21 cellular contexts compared by ENCODE assay signal in genomic region chr2:194842871-194843270, GRCh38.
DNase-seq lines count a peak whose midpoint lies in the region; TF ChIP-seq lines count a peak whose summit lies in the region.
"Had no signal": no experiment of that assay in that cellular context is flagged by ENCODE, and none has a peak within 500 bp of the region (broad histone marks: within the 10 kb centered on the region; RNA-seq: fewer than 3 reads in every experiment).

No MANE protein-coding gene starts in this region.

- no peak overlapping the region for H3K23ac ChIP-seq in H9 (ENCODE audit: insufficient read length, low read depth, low read length)

- H3K27ac Mint-ChIP-seq in H9, result no peak overlapping the region; a peak in 1 of 7 replicates
- no peak overlapping the region for H3K27ac Mint-ChIP-seq in chondrocyte (ENCODE audit: unreplicated experiment)
- H3K27ac Mint-ChIP-seq in neural progenitor cell, result no peak overlapping the region
- H3K27ac Mint-ChIP-seq: CD8-positive, alpha-beta T cell; IgD-negative memory B cell had no signal

- H3K36me3 Mint-ChIP-seq in H9 (ENCODE audit: insufficient read depth in 1 of 3, low read depth in 3 of 3) (no peaks in the 10 kb centered on the region), chondrocyte (ENCODE audit: low read depth) (no peaks in the 10 kb centered on the region), neural progenitor cell (no peaks in the 10 kb centered on the region)
- H3K36me3 Mint-ChIP-seq: CD8-positive, alpha-beta T cell; IgD-negative memory B cell had no signal

- H3T11ph ChIP-seq in H9 (ENCODE audit: low read length), result no peak overlapping the region

- H2BK12ac ChIP-seq in H9 (ENCODE audit: insufficient read length, low read depth, low read length), result peak overlapping the region; percentile 74

- H3K27ac ChIP-seq in H9 (ENCODE audit: insufficient read length, low read depth, low read length), result no peak overlapping the region
- H3K27ac ChIP-seq in neural progenitor cell, result no peak overlapping the region
- no peak overlapping the region for H3K27ac ChIP-seq in thyroid gland
- H3K27ac ChIP-seq in esophagus squamous epithelium, result no peak overlapping the region
- H3K27ac ChIP-seq: GM23248, Peyer's patch had no signal

- no peaks in the 10 kb centered on the region for H3K79me1 ChIP-seq in H9 (ENCODE audit: insufficient read depth, low read depth, low read length, poor library complexity, severe bottlenecking)

- H2BK15ac ChIP-seq in H9 (ENCODE audit: low read depth, low read length), result no peak overlapping the region

- H3K9me3 ChIP-seq in H9 (ENCODE audit: control insufficient read depth, low read depth, low read length) (no peaks in the 10 kb centered on the region), neural progenitor cell (ENCODE audit: low read depth) (no peaks in the 10 kb centered on the region), thyroid gland (no peaks in the 10 kb centered on the region), esophagus squamous epithelium (peaks cover 0 to 8% (median 0%) of the 10 kb centered on the region in 3 donors)
- H3K9me3 ChIP-seq: Peyer's patch had no signal

- no peak overlapping the region for H3K18ac ChIP-seq in H9 (ENCODE audit: insufficient read length, low read depth, low read length)

- H3K36me3 ChIP-seq in neural progenitor cell (no peaks in the 10 kb centered on the region), thyroid gland (no peaks in the 10 kb centered on the region), esophagus squamous epithelium (no peaks in the 10 kb centered on the region)
- H3K36me3 ChIP-seq: Peyer's patch had no signal

- H3K4me3 ChIP-seq in neural progenitor cell, result no peak overlapping the region
- no peak overlapping the region for H3K4me3 ChIP-seq in thyroid gland (replicated peaks in 1 of 3)
- H3K4me3 ChIP-seq in esophagus squamous epithelium, result no peak overlapping the region
- H3K4me3 ChIP-seq: GM23248, Peyer's patch had no signal

- no CpG with 5 or more reads among the region's 8 CpGs for WGBS in H9 (ENCODE audit: extremely low coverage, insufficient read length, low lambda C conversion rate)
- WGBS in thyroid gland, 2 donors, result 81 to 83% methylated on average over 6 to 8 of the region's 8 CpGs
- WGBS in esophagus squamous epithelium, 2 donors, result 52 to 82% methylated on average over 3 to 5 of the region's 8 CpGs

- H3K9ac ChIP-seq in H9 (ENCODE audit: extremely low read depth, insufficient read length, low read length), result no peak overlapping the region
- H3K9ac ChIP-seq in neural progenitor cell, result no peak overlapping the region
- H3K9ac ChIP-seq: GM23248 had no signal

- intact Hi-C loops in thyroid gland (cut with DNase I), result no loop called here
- intact Hi-C loops in esophagus squamous epithelium (cut with DNase I), result no loop called here

- no peak overlapping the region for H2BK5ac ChIP-seq in H9 (ENCODE audit: insufficient read length, low read length)

- H3K4me3 Mint-ChIP-seq in H9 (no peak overlapping the region), chondrocyte (ENCODE audit: unreplicated experiment) (no peak overlapping the region), neural progenitor cell (no peak overlapping the region)
- H3K4me3 Mint-ChIP-seq: CD8-positive, alpha-beta T cell; IgD-negative memory B cell had no signal

- H3K27me3 ChIP-seq in H9 (ENCODE audit: insufficient read depth, low read length) (no peaks in the 10 kb centered on the region), neural progenitor cell (no peaks in the 10 kb centered on the region), thyroid gland (no peaks in the 10 kb centered on the region), esophagus squamous epithelium (no peaks in the 10 kb centered on the region)
- H3K27me3 ChIP-seq: Peyer's patch had no signal

- H2BK120ac ChIP-seq in H9 (ENCODE audit: low read depth, low read length, poor library complexity, severe bottlenecking), result no peak overlapping the region

- H4K91ac ChIP-seq in H9 (ENCODE audit: insufficient read length, low read depth, low read length), result no peak overlapping the region

- H2BK20ac ChIP-seq in H9 (ENCODE audit: low read depth, low read length, poor library complexity, severe bottlenecking), result no peak overlapping the region

- DNase-seq in NCI-H2171 treated with DMSO at 0.1 percent for 48 hours (lab: John Stamatoyannopoulos, UW) (peak; percentile 26), NCI-H2171 (lab: John Stamatoyannopoulos, UW) (no peak), H9 (no peak), chondrocyte (ENCODE audit: low spot score) (peak; percentile 54), neural progenitor cell (ENCODE audit: low spot score) (peak; percentile 21), thyroid gland (no peak), anterior cingulate cortex (lab: John Stamatoyannopoulos, UW) (no peak), esophagus squamous epithelium (lab: John Stamatoyannopoulos, UW) (no peak)
- DNase-seq: AML-193; C1 segment of cervical spinal cord; CD8-positive, alpha-beta T cell; GDM1; GM23248; HCEC 1CT; Karpas-422; MV-4-11; NCI-H1105 treated with DMSO at 0.1 percent for 48 hours; NCI-H2029 treated with DMSO at 0.1 percent for 48 hours; NCI-H69; Peyer's patch had no signal

- H3K4me1 ChIP-seq in H9 (ENCODE audit: insufficient read depth, low read length) (no peaks in the 10 kb centered on the region), neural progenitor cell (no peaks in the 10 kb centered on the region), thyroid gland (no peaks in the 10 kb centered on the region), esophagus squamous epithelium (no peaks in the 10 kb centered on the region)
- H3K4me1 ChIP-seq: Peyer's patch had no signal

- no peak overlapping the region for H3K14ac ChIP-seq in H9 (ENCODE audit: insufficient read depth, low read length)

- no peaks in the 10 kb centered on the region for H3K79me2 ChIP-seq in H9 (ENCODE audit: insufficient read depth, low read length)
- no peaks in the 10 kb centered on the region for H3K79me2 ChIP-seq in neural progenitor cell (ENCODE audit: low read depth)

- no peak overlapping the region for H2AK5ac ChIP-seq in H9 (ENCODE audit: insufficient read length, low read length)

- H3K4me1 Mint-ChIP-seq in H9 (no peaks in the 10 kb centered on the region), chondrocyte (ENCODE audit: low read depth) (no peaks in the 10 kb centered on the region), neural progenitor cell (no peaks in the 10 kb centered on the region)
- H3K4me1 Mint-ChIP-seq: IgD-negative memory B cell had no signal

- H3F3A ChIP-seq in neural progenitor cell (ENCODE audit: low read depth), result no peaks in the 10 kb centered on the region

- no peaks in the 10 kb centered on the region for H3K23me2 ChIP-seq in H9 (ENCODE audit: insufficient read length, low read depth, low read length, poor library complexity, severe bottlenecking)

- H3K9me3 Mint-ChIP-seq in H9 (no peaks in the 10 kb centered on the region), chondrocyte (ENCODE audit: low read depth) (no peaks in the 10 kb centered on the region), neural progenitor cell (no peaks in the 10 kb centered on the region)
- H3K9me3 Mint-ChIP-seq: CD8-positive, alpha-beta T cell; IgD-negative memory B cell had no signal

- H3K4me2 ChIP-seq in H9 (ENCODE audit: insufficient read depth, insufficient read length, low read length) (no peak overlapping the region), neural progenitor cell (no peak overlapping the region)

- no peak overlapping the region for H3K4ac ChIP-seq in H9 (ENCODE audit: low read depth, low read length)

- H3K56ac ChIP-seq in H9 (ENCODE audit: insufficient read length, low read depth, low read length), result no peak overlapping the region

- H3K27me3 Mint-ChIP-seq in H9 (ENCODE audit: low read depth) (no peaks in the 10 kb centered on the region), chondrocyte (ENCODE audit: low read depth) (peaks cover 5% of the 10 kb centered on the region), neural progenitor cell (ENCODE audit: insufficient read depth, low read depth) (no peaks in the 10 kb centered on the region)
- H3K27me3 Mint-ChIP-seq: IgD-negative memory B cell had no signal

- H2AFZ ChIP-seq in H9 (ENCODE audit: low read length) (no peak overlapping the region), neural progenitor cell (replicated peaks) (peak overlapping the region; percentile 40)
- H2AFZ ChIP-seq: GM23248 had no signal

- TF ChIP-seq POLR2A in thyroid gland (IDR thresholded peaks at IDR 0.05) (no peak), esophagus squamous epithelium (IDR thresholded peaks at IDR 0.05) (no peak)

- no peak for TF ChIP-seq CTCF in H9 (conservative IDR thresholded peaks at IDR 0.05)
- no peak for TF ChIP-seq CTCF in chondrocyte (IDR thresholded peaks at IDR 0.05)
- TF ChIP-seq CTCF in neural progenitor cell (IDR thresholded peaks at IDR 0.05), result no peak
- no peak for TF ChIP-seq CTCF in thyroid gland (IDR thresholded peaks at IDR 0.05)
- no peak for TF ChIP-seq CTCF in esophagus squamous epithelium (IDR thresholded peaks at IDR 0.05)

- H4K20me1 ChIP-seq in H9 (ENCODE audit: control insufficient read depth, insufficient read depth, insufficient read length) (no peaks in the 10 kb centered on the region), neural progenitor cell (ENCODE audit: low read depth) (no peaks in the 10 kb centered on the region)

- no peak overlapping the region for H4K5ac ChIP-seq in H9 (ENCODE audit: insufficient read length, low read depth, low read length)

- H4K8ac ChIP-seq in H9 (replicated peaks; ENCODE audit: insufficient read length, low read depth, low read length), result no peak overlapping the region

Comparison
In these comparisons a context has a peak if more than half of its experiments do, and no peak if none do; other contexts are left out.
1. DNase-seq: peak in NCI-H2171 treated with DMSO at 0.1 percent for 48 hours (single experiment), chondrocyte (single experiment) and neural progenitor cell (single experiment); none in NCI-H2171 (single experiment), H9 (single experiment), thyroid gland (0 of 2), anterior cingulate cortex (0 of 58) and esophagus squamous epithelium (single experiment).